In the genomic region with DNA sequence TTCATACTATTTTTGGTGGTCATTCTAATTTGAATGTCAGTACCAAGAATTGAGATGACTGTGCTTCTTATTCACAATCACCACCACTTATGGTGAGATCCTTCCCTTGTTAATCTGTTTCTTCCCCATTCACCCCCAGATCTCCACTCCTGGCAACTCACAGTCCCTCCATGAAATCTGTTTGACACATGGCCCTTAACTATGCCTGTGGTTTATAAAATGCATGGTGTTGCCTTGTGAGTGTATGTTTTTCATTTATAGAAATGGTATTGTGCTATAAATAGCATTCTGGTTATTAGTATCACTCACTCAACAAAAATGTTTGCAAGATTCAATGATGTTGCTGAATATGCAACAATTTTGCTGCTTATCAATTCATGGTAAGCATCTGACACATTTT, we compare ENCODE assay signal across 18 cellular contexts.
DNase-seq lines count a peak whose midpoint lies in the region; ATAC-seq, FAIRE-seq and TF ChIP-seq lines count a peak whose summit lies in the region.
"Had no signal": no experiment of that assay in that cellular context is flagged by ENCODE, and none has a peak within 500 bp of the region (broad histone marks: within the 10 kb centered on the region; RNA-seq: fewer than 3 reads in every experiment).

No MANE protein-coding gene starts in this region.

- H3K4me1 ChIP-seq in A549: no peaks in the 10 kb centered on the region
- H3K4me1 ChIP-seq in GM12878 (ENCODE audit: control insufficient read depth, insufficient read depth, low read length): no peaks in the 10 kb centered on the region
- no peaks in the 10 kb centered on the region for H3K4me1 ChIP-seq in kidney (ENCODE audit: control insufficient read depth in 1 of 2, insufficient read depth in 1 of 2, low read depth in 1 of 2, low read length in 2 of 2)
- no peaks in the 10 kb centered on the region for H3K4me1 ChIP-seq in OCI-LY7 (ENCODE audit: insufficient read depth, low read length, poor library complexity, severe bottlenecking)

- H3K79me2 ChIP-seq in GM12878 (ENCODE audit: control insufficient read depth, insufficient read depth, low read length) (no peaks in the 10 kb centered on the region), OCI-LY7 (ENCODE audit: insufficient read depth, low read depth, low read length) (no peaks in the 10 kb centered on the region)

- H4K20me1 ChIP-seq in GM12878 (ENCODE audit: control insufficient read depth, insufficient read depth): no peaks in the 10 kb centered on the region
- no peaks in the 10 kb centered on the region for H4K20me1 ChIP-seq in OCI-LY7 (ENCODE audit: insufficient read depth, low read length)

- POLR2A ChIA-PET in A549 (lab: Yijun Ruan, JAX): no interaction called here
- POLR2A ChIA-PET in GM12878 (lab: Charles Lee): no interaction called here
- POLR2A ChIA-PET in OCI-LY7 (lab: Charles Lee): no interaction called here

- TF ChIP-seq POLR2A in A549 (IDR thresholded peaks at IDR 0.05; ENCODE audit: low read length) (no peak), GM12878 (IDR thresholded peaks at IDR 0.05; ENCODE audit: low read depth, low read length) (no peak)

- no peak overlapping the region for H2AFZ ChIP-seq in GM12878 (ENCODE audit: control insufficient read depth, low read depth, low read length)
- H2AFZ ChIP-seq in OCI-LY7 (ENCODE audit: low read length): no peak overlapping the region

- in situ Hi-C loops in GM12878 (cut with MboI): no loop called here

- TF ChIP-seq CTCF in A549 (IDR thresholded peaks at IDR 0.05): no peak
- no peak for TF ChIP-seq CTCF in GM12878 (IDR thresholded peaks at IDR 0.05 in 2 of 3, conservative IDR thresholded peaks at IDR 0.05 in 1 of 3; ENCODE audit: control insufficient read depth in 2 of 3, extremely low read depth in 1 of 3, insufficient read depth in 1 of 3, low read depth in 3 of 3, low read length in 3 of 3)
- no peak for TF ChIP-seq CTCF in kidney (IDR thresholded peaks at IDR 0.05; ENCODE audit: borderline replicate concordance, extremely low read depth, insufficient read depth)
- TF ChIP-seq CTCF in OCI-LY7 (conservative IDR thresholded peaks at IDR 0.05; ENCODE audit: low read length): no peak

- TF ChIP-seq RAD21 in A549 (conservative IDR thresholded peaks at IDR 0.05 in 1 of 2, IDR thresholded peaks at IDR 0.05 in 1 of 2) (no peak), GM12878 (IDR thresholded peaks at IDR 0.05; ENCODE audit: insufficient read depth, low read depth, low read length) (no peak)

- H3K9me3 ChIP-seq in A549 (no peaks in the 10 kb centered on the region), GM12878 (replicated peaks; ENCODE audit: control insufficient read depth, insufficient read depth, low read length) (no peaks in the 10 kb centered on the region), kidney (ENCODE audit: control insufficient read depth in 1 of 2, low read length in 2 of 2) (no peaks in the 10 kb centered on the region), OCI-LY7 (ENCODE audit: low read length) (no peaks in the 10 kb centered on the region)

- FAIRE-seq in A549 (lab: Jason Lieb, UNC) (peak; percentile 32), GM12878 (lab: Jason Lieb, UNC) (no peak), kidney (lab: Jason Lieb, UNC) (no peak)
- FAIRE-seq: GM12892, H1 had no signal

- intact Hi-C loops in GM12878 (cut with micrococcal nuclease; ENCODE audit: unreplicated experiment): no loop called here
- intact Hi-C loops in kidney (cut with DNase I): no loop called here
- intact Hi-C loops in OCI-LY7 (cut with micrococcal nuclease; ENCODE audit: unreplicated experiment): no loop called here

- H3K4me3 ChIP-seq in A549 (no peak overlapping the region), GM12878 (no peak overlapping the region), kidney (ENCODE audit: low read length in 2 of 2) (no peak overlapping the region), OCI-LY7 (ENCODE audit: low read depth, low read length, poor library complexity, severe bottlenecking) (no peak overlapping the region)

- no peak for DNase-seq in A549 (ENCODE audit: low read depth in 1 of 2, low spot score in 1 of 2)
- peak; percentile 0 for DNase-seq in HCEC 1CT
- no peak for DNase-seq in GM12878 (ENCODE audit: low read depth, low spot score)
- DNase-seq in fibroblast of peridontal ligament (ENCODE audit: extremely low read depth): peak; percentile 23
- no peak for DNase-seq in NCI-H2107 treated with DMSO at 0.1 percent for 48 hours (lab: John Stamatoyannopoulos, UW; ENCODE audit: unreplicated experiment)
- DNase-seq in kidney: no peak
- DNase-seq in OCI-LY7 (ENCODE audit: low spot score): no peak
- DNase-seq in left lobe of liver (ENCODE audit: low spot score): no peak
- DNase-seq: 8988T; ACHN; C1 segment of cervical spinal cord; Calu3; CD4-positive, alpha-beta T cell; DMS 273 treated with DMSO at 0.1 percent for 48 hours had no signal

- SMC1A ChIA-PET in GM12878 (lab: Charles Lee; ENCODE audit: uncharacterized antibody, unreplicated experiment): no interaction called here

- no peaks in the 10 kb centered on the region for H3K36me3 ChIP-seq in GM12878 (ENCODE audit: control insufficient read depth in 2 of 2, insufficient read depth in 2 of 2, low read length in 1 of 2)
- no peaks in the 10 kb centered on the region for H3K36me3 ChIP-seq in kidney (ENCODE audit: control insufficient read depth in 1 of 2, insufficient read depth in 2 of 2, low read length in 2 of 2)
- no peaks in the 10 kb centered on the region for H3K36me3 ChIP-seq in OCI-LY7 (ENCODE audit: insufficient read depth, low read length)

- BruUV-seq in GM12878 (replicated peaks; lab: Mats Ljungman, UMichigan) (no TSS peak), OCI-LY7 (replicated peaks; lab: Mats Ljungman, UMichigan) (no TSS peak)

- no peaks in the 10 kb centered on the region for H3K9me2 ChIP-seq in OCI-LY7 (ENCODE audit: insufficient read depth, low read length)

- TF ChIP-seq EP300 in A549 (IDR thresholded peaks at IDR 0.05) (no peak), GM12878 (IDR thresholded peaks at IDR 0.05; ENCODE audit: borderline replicate concordance in 1 of 2, control insufficient read depth in 1 of 2, low read depth in 2 of 2, low read length in 2 of 2) (no peak)

- H3K4me2 ChIP-seq in A549 (no peak overlapping the region), GM12878 (ENCODE audit: control insufficient read depth, insufficient read depth) (no peak overlapping the region), OCI-LY7 (ENCODE audit: low read length) (no peak overlapping the region)

- CTCF ChIA-PET in A549 (lab: Yijun Ruan, JAX) (no interaction called here), GM12878 (lab: Yijun Ruan, JAX) (no interaction called here), OCI-LY7 (lab: Charles Lee; ENCODE audit: unreplicated experiment) (no interaction called here)

- no peaks in the 10 kb centered on the region for H3K27me3 ChIP-seq in GM12878 (replicated peaks in 1 of 2; ENCODE audit: control insufficient read depth in 2 of 2, insufficient read depth in 2 of 2, low read length in 1 of 2)

- RAD21 ChIA-PET in GM12878 (lab: Charles Lee; ENCODE audit: unreplicated experiment): no interaction called here

- ATAC-seq in A549 (no peak), GM12878 (no peak), left lobe of liver (no peak)
- ATAC-seq: HCT116 had no signal

- H3K9ac ChIP-seq in GM12878 (ENCODE audit: control insufficient read depth, insufficient read depth, low read length): no peak overlapping the region
- H3K9ac ChIP-seq in kidney (ENCODE audit: low read length in 2 of 2): no peak overlapping the region

- H3K27ac ChIP-seq in A549 (no peak overlapping the region), GM12878 (ENCODE audit: control insufficient read depth, insufficient read depth) (no peak overlapping the region), kidney (ENCODE audit: low read depth in 2 of 2, low read length in 2 of 2) (no peak overlapping the region), OCI-LY7 (ENCODE audit: low read depth, low read length, poor library complexity, severe bottlenecking) (no peak overlapping the region)
- H3K27ac ChIP-seq: HL-60 had no signal

TF ChIP-seq in A549, 52 proteins besides CTCF, POLR2A, EP300 and RAD21 (continues in another document):
- TF ChIP-seq CEBPB (IDR thresholded peaks at IDR 0.05) (no peak), NFE2L2 (conservative IDR thresholded peaks at IDR 0.05; ENCODE audit: low read length) (no peak), FOSL2 (IDR thresholded peaks at IDR 0.05) (no peak), FOSL2 (CRISPR knock-in tag; IDR thresholded peaks at IDR 0.05) (no peak), KDM1A (IDR thresholded peaks at IDR 0.05; ENCODE audit: low read depth) (no peak)

TF ChIP-seq in GM12878, 131 proteins besides CTCF, POLR2A, EP300 and RAD21:
- TF ChIP-seq, protein P1, sequence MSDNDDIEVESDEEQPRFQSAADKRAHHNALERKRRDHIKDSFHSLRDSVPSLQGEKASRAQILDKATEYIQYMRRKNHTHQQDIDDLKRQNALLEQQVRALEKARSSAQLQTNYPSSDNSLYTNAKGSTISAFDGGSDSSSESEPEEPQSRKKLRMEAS (IDR thresholded peaks at IDR 0.05; ENCODE audit: low read depth, low read length): no peak
- 0 out of 2 replicates have a peak, but pooled peaks have one; percentile 18 for TF ChIP-seq MEF2A (IDR thresholded peaks at IDR 0.05; ENCODE audit: insufficient read depth, low read depth, low read length)

Comparison
In these comparisons a context has a peak if more than half of its experiments do, and no peak if none do; other contexts are left out.
1. DNase-seq: peak in HCEC 1CT (single experiment) and fibroblast of peridontal ligament (single experiment); none in A549 (0 of 2), GM12878 (single experiment), NCI-H2107 treated with DMSO at 0.1 percent for 48 hours (single experiment), kidney (single experiment), OCI-LY7 (single experiment) and left lobe of liver (single experiment).